Comparison of ENCODE assay signal across 17 cellular contexts in genomic region chr6:170128811-170129681, GRCh38.
DNase-seq lines count a peak whose midpoint lies in the region; ATAC-seq, FAIRE-seq and TF ChIP-seq lines count a peak whose summit lies in the region.
"Had no signal": no experiment of that assay in that cellular context is flagged by ENCODE, and none has a peak within 500 bp of the region (broad histone marks: within the 10 kb centered on the region; RNA-seq: fewer than 3 reads in every experiment).

No MANE protein-coding gene starts in this region.

- TF ChIP-seq POLR2A in right lobe of liver (IDR thresholded peaks at IDR 0.05) = no peak
- no peak for TF ChIP-seq POLR2A in HepG2 (IDR thresholded peaks at IDR 0.05; ENCODE audit: insufficient read depth in 1 of 2, low read depth in 2 of 2, low read length in 2 of 2)
- TF ChIP-seq POLR2A in GM12891 (IDR thresholded peaks at IDR 0.05; ENCODE audit: low read depth, low read length) = no peak

- intact Hi-C loops in right lobe of liver (cut with DNase I) = no loop called here
- intact Hi-C loops in HepG2 (cut with micrococcal nuclease; ENCODE audit: unreplicated experiment) = no loop called here
- intact Hi-C loops in psoas muscle (cut with DNase I) = loop anchor here in 1 of 2 donors (5.0 kb wide), 1 partner anchor 82 kb away; no protein-coding TSS in a partner anchor
- intact Hi-C loops in Caco-2 (cut with micrococcal nuclease; ENCODE audit: unreplicated experiment) = no loop called here

- no peak for TF ChIP-seq RAD21 in HepG2 (CRISPR knock-in tag; IDR thresholded peaks at IDR 0.05)

- no peaks in the 10 kb centered on the region for H3K27me3 Mint-ChIP-seq in Caco-2 (ENCODE audit: insufficient read depth, unreplicated experiment)
- H3K27me3 Mint-ChIP-seq: activated CD4-positive, alpha-beta T cell treated with anti-CD3 and anti-CD28 coated beads, Interleukin-2, amount 10 ng/mL, durations not matched to agents 7 days and 5 days had no signal

- BruUV-seq in HepG2 (replicated peaks; lab: Mats Ljungman, UMichigan) (no TSS peak), Caco-2 (replicated peaks; lab: Mats Ljungman, UMichigan) (no TSS peak)

- H3K27ac ChIP-seq in right lobe of liver (no peak overlapping the region), HepG2 (ENCODE audit: extremely low read length, insufficient read depth, low read length) (no peak overlapping the region), psoas muscle (peak overlapping the region; percentile 68)
- H3K27ac ChIP-seq: epithelial cell of prostate, neutrophil had no signal

- CTCF ChIA-PET in HepG2 (lab: Yijun Ruan, JAX; ENCODE audit: low intra/inter-chr PET ratio, low total read pairs) = no interaction called here
- CTCF ChIA-PET in Caco-2 (lab: Charles Lee) = no interaction called here

- H3K9me3 ChIP-seq in right lobe of liver = no peaks in the 10 kb centered on the region
- no peaks in the 10 kb centered on the region for H3K9me3 ChIP-seq in HepG2 (ENCODE audit: low read length)
- H3K9me3 ChIP-seq in psoas muscle = no peaks in the 10 kb centered on the region
- H3K9me3 ChIP-seq in Caco-2 = no peaks in the 10 kb centered on the region
- H3K9me3 ChIP-seq: neutrophil had no signal

- in situ Hi-C loops in HepG2 (cut with HindIII; ENCODE audit: extremely low pct_ligation_motif_present, low pct_unique_long_range_greater_than_20kb) = no loop called here

- H3K4me3 ChIP-seq in right lobe of liver = no peak overlapping the region
- no peak overlapping the region for H3K4me3 ChIP-seq in HepG2 (replicated peaks in 1 of 3; ENCODE audit: insufficient read depth in 1 of 3, low read depth in 2 of 3, low read length in 3 of 3)
- no peak overlapping the region for H3K4me3 ChIP-seq in psoas muscle
- no peak overlapping the region for H3K4me3 ChIP-seq in Caco-2 (ENCODE audit: low read depth, low read length)

- ATAC-seq in right lobe of liver (no peak), HepG2 (no peak), psoas muscle (no peak)
- ATAC-seq: HCT116 had no signal

- H3K36me3 Mint-ChIP-seq in Caco-2 (ENCODE audit: insufficient read depth, unreplicated experiment) = peaks cover 3% of the 10 kb centered on the region
- H3K36me3 Mint-ChIP-seq: activated naive CD8-positive, alpha-beta T cell; brain; CD4-positive, alpha-beta memory T cell had no signal

- no peak for TF ChIP-seq EP300 in HepG2 (IDR thresholded peaks at IDR 0.05; ENCODE audit: low read depth in 2 of 2, low read length in 2 of 2)
- TF ChIP-seq EP300 in HepG2 (CRISPR knock-in tag; IDR thresholded peaks at IDR 0.05; ENCODE audit: borderline replicate concordance) = no peak

- no peak overlapping the region for H3K4me3 Mint-ChIP-seq in Caco-2 (ENCODE audit: unreplicated experiment)
- H3K4me3 Mint-ChIP-seq: activated CD4-positive, alpha-beta T cell treated with anti-CD3 and anti-CD28 coated beads, Interleukin-2, amount 10 ng/mL, durations not matched to agents 7 days and 5 days; activated naive CD8-positive, alpha-beta T cell; CD4-positive, alpha-beta memory T cell; dendritic cell treated with granulocyte-macrophage colony-stimulating factor and Interleukin-4, amounts not matched to agents 40 ng/mL and 50 ng/mL, for 4 days had no signal

- peaks cover 0 to 10% (median 4%) of the 10 kb centered on the region in 4 donors for H3K4me1 ChIP-seq in right lobe of liver
- H3K4me1 ChIP-seq in HepG2 (ENCODE audit: insufficient read depth, low read length) = no peaks in the 10 kb centered on the region
- H3K4me1 ChIP-seq in psoas muscle = peaks cover 31% of the 10 kb centered on the region
- H3K4me1 ChIP-seq in Caco-2 = peaks cover 17% of the 10 kb centered on the region

- H4K20me1 ChIP-seq in HepG2 (ENCODE audit: insufficient read depth, low read length) = no peaks in the 10 kb centered on the region

- peak in 2 of 3 donors; percentile 32 to 37 for DNase-seq in right lobe of liver
- no peak for DNase-seq in HepG2 (ENCODE audit: low spot score)
- peak; percentile 37 for DNase-seq in ecto neural progenitor cell (ENCODE audit: low spot score)
- DNase-seq in psoas muscle = no peak
- no peak for DNase-seq in NCI-H1092 treated with DMSO at 0.1 percent for 48 hours (lab: John Stamatoyannopoulos, UW)
- DNase-seq in GM12891 (ENCODE audit: insufficient read length, low spot score) = no peak
- DNase-seq in Caco-2 = no peak
- DNase-seq: activated CD4-positive, alpha-beta T cell treated with anti-CD3 and anti-CD28 coated beads, Interleukin-2, amount 10 ng/mL, durations not matched to agents 7 days and 5 days; CD4-positive, alpha-beta memory T cell; foreskin fibroblast; stimulated activated CD4-positive, alpha-beta T cell treated with anti-CD3 and anti-CD28 coated beads, Interleukin-1b, Interleukin-23, amount 100 ng/mL, for 48 hours had no signal

- no peak overlapping the region for H3K27ac Mint-ChIP-seq in Caco-2 (ENCODE audit: unreplicated experiment)
- H3K27ac Mint-ChIP-seq: activated CD4-positive, alpha-beta T cell treated with anti-CD3 and anti-CD28 coated beads, Interleukin-2, amount 10 ng/mL, durations not matched to agents 7 days and 5 days; activated naive CD8-positive, alpha-beta T cell; CD4-positive, alpha-beta memory T cell; dendritic cell treated with granulocyte-macrophage colony-stimulating factor and Interleukin-4, amounts not matched to agents 40 ng/mL and 50 ng/mL, for 4 days had no signal

- no peaks in the 10 kb centered on the region for H3K79me2 ChIP-seq in HepG2 (ENCODE audit: insufficient read depth, low read length)

- no peaks in the 10 kb centered on the region for H3K9me3 Mint-ChIP-seq in Caco-2 (ENCODE audit: unreplicated experiment)
- H3K9me3 Mint-ChIP-seq: activated CD4-positive, alpha-beta T cell treated with anti-CD3 and anti-CD28 coated beads, Interleukin-2, amount 10 ng/mL, durations not matched to agents 7 days and 5 days; CD4-positive, alpha-beta memory T cell; dendritic cell treated with granulocyte-macrophage colony-stimulating factor and Interleukin-4, amounts not matched to agents 40 ng/mL and 50 ng/mL, for 4 days had no signal

- WGBS in right lobe of liver (ENCODE audit: insufficient coverage, low coverage, low lambda C conversion rate, missing lambda C conversion rate) = 90% methylated on average over 8 of the region's 34 CpGs
- WGBS in HepG2 (ENCODE audit: low lambda C conversion rate) = 21% methylated on average over 10 of the region's 34 CpGs
- 85 to 88% (median 87%) methylated on average over 34 of the region's 34 CpGs for WGBS in psoas muscle, 3 donors

- H3K27me3 ChIP-seq in right lobe of liver (no peaks in the 10 kb centered on the region), HepG2 (ENCODE audit: control insufficient read depth in 1 of 2, insufficient read depth in 2 of 2, low read length in 2 of 2) (peaks cover 17 to 77% of the 10 kb centered on the region in 2 experiments), psoas muscle (ENCODE audit: insufficient read depth in 3 of 3, low read length in 2 of 3) (no peaks in the 10 kb centered on the region), Caco-2 (replicated peaks; ENCODE audit: control insufficient read depth, insufficient read depth, low read length) (no peaks in the 10 kb centered on the region)
- H3K27me3 ChIP-seq: neutrophil had no signal

- H3K4me1 Mint-ChIP-seq in Caco-2 (ENCODE audit: low read depth, unreplicated experiment) = peaks cover 13% of the 10 kb centered on the region
- H3K4me1 Mint-ChIP-seq: activated CD4-positive, alpha-beta T cell treated with anti-CD3 and anti-CD28 coated beads, Interleukin-2, amount 10 ng/mL, durations not matched to agents 7 days and 5 days; CD4-positive, alpha-beta memory T cell had no signal

- no peak for TF ChIP-seq CTCF in right lobe of liver (IDR thresholded peaks at IDR 0.05)
- TF ChIP-seq CTCF in HepG2 (CRISPR knock-in tag; IDR thresholded peaks at IDR 0.05) = no peak
- no peak for TF ChIP-seq CTCF in psoas muscle (IDR thresholded peaks at IDR 0.05)
- no peak for TF ChIP-seq CTCF in Caco-2 (IDR thresholded peaks at IDR 0.05; ENCODE audit: insufficient read depth in 1 of 2, low read depth in 1 of 2, low read length in 1 of 2, severe bottlenecking in 1 of 2, unreplicated experiment in 1 of 2)

- H3K36me3 ChIP-seq in right lobe of liver (no peaks in the 10 kb centered on the region), HepG2 (replicated peaks in 1 of 2; ENCODE audit: control insufficient read depth in 1 of 2, insufficient read depth in 2 of 2, low read length in 2 of 2) (no peaks in the 10 kb centered on the region), psoas muscle (ENCODE audit: insufficient read depth in 1 of 2, low read depth in 1 of 2) (no peaks in the 10 kb centered on the region), Caco-2 (ENCODE audit: control insufficient read depth, insufficient read depth, low read length) (no peaks in the 10 kb centered on the region)
- H3K36me3 ChIP-seq: neutrophil had no signal

- no peak overlapping the region for H2AFZ ChIP-seq in HepG2 (ENCODE audit: low read length)

- no peak overlapping the region for H3K9ac ChIP-seq in HepG2 (ENCODE audit: insufficient read depth, low read depth, low read length)

- no peak overlapping the region for H3K4me2 ChIP-seq in HepG2 (ENCODE audit: low read depth, low read length)

- FAIRE-seq in HepG2 (lab: Jason Lieb, UNC) (no peak), GM12891 (lab: Jason Lieb, UNC) (no peak)

- POLR2A ChIA-PET in HepG2 (lab: Yijun Ruan, JAX) = no interaction called here
- POLR2A ChIA-PET in Caco-2 (lab: Charles Lee) = no interaction called here

TF ChIP-seq in HepG2, 621 proteins besides CTCF, POLR2A, EP300 and RAD21 (continues in another document):
- no peak for TF ChIP-seq CBX1 (IDR thresholded peaks at IDR 0.05; ENCODE audit: low read depth)
- no peak for TF ChIP-seq HNRNPL (IDR thresholded peaks at IDR 0.05; ENCODE audit: low read depth, low read length)

TF ChIP-seq in GM12891, 5 proteins besides CTCF, POLR2A, EP300 and RAD21:
- TF ChIP-seq SPI1 (IDR thresholded peaks at IDR 0.05; ENCODE audit: low read depth, low read length) (no peak), POU2F2 (IDR thresholded peaks at IDR 0.05; ENCODE audit: low read depth, low read length) (no peak), POLR2AphosphoS5 (IDR thresholded peaks at IDR 0.05; ENCODE audit: low read depth, low read length) (no peak), TAF1 (IDR thresholded peaks at IDR 0.05; ENCODE audit: low read depth, low read length) (no peak)

Comparison
In these comparisons a context has a peak if more than half of its experiments do, and no peak if none do; other contexts are left out.
1. DNase-seq: peak in right lobe of liver (2 of 3) and ecto neural progenitor cell (single experiment); none in HepG2 (single experiment), psoas muscle (0 of 2), NCI-H1092 treated with DMSO at 0.1 percent for 48 hours (single experiment), GM12891 (single experiment) and Caco-2 (0 of 2).